12 cellular contexts compared by ENCODE assay signal in the genomic region with DNA sequence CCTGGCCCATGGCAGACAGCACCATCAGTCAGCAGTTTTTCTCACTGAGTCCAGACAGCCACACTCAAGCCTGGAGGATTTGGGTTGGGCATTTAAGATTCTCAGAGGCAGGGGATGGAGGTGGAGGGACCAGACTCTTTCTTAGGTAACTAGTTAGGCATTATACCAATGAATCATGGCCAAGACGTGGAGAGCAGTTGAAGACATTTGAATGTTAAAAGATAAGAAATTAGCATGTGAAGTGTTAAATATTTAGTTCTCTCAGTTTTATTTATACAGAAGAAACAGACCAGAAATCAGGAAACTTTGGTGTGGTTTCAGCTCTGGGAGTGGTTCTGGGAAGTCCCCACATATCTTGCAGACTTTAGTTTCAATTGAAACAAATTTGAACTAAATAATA. TPM values are rescaled to one million over a fixed set of nuclear protein-coding genes. Genes with fewer than 3 reads are reported as not detected.
DNase-seq lines count a peak whose midpoint lies in the region; ATAC-seq and TF ChIP-seq lines count a peak whose summit lies in the region.
"Had no signal": no experiment of that assay in that cellular context is flagged by ENCODE, and none has a peak within 500 bp of the region (broad histone marks: within the 10 kb centered on the region; RNA-seq: fewer than 3 reads in every experiment).

No MANE protein-coding gene starts in this region.

- POLR2A ChIA-PET in activated CD8-positive, alpha-beta T cell treated with anti-CD3 and anti-CD28 coated beads for 36 hours (lab: Charles Lee), result interaction anchor here (0.5 to 2.5 kb wide), 5 partner anchors 10 to 1117 kb away, joined by 3 to 9 read pairs (median 4); a partner anchor contains a TSS

- TF ChIP-seq CTCF in CD14-positive monocyte (IDR thresholded peaks at IDR 0.05) (no peak), GM13977 (IDR thresholded peaks at IDR 0.05; ENCODE audit: extremely low read depth, insufficient read depth, missing control alignments) (no peak), dorsolateral prefrontal cortex (IDR thresholded peaks at IDR 0.05 in 54 of 56, conservative IDR thresholded peaks at IDR 0.05 in 2 of 56; ENCODE audit: low read depth in 1 of 56, partially characterized antibody in 56 of 56) (no peak)
- TF ChIP-seq CTCF in activated CD8-positive, alpha-beta T cell treated with anti-CD3 and anti-CD28 coated beads for 36 hours (IDR thresholded peaks at IDR 0.05), result no peak

- H3K27me3 ChIP-seq in dorsolateral prefrontal cortex, result no peaks in the 10 kb centered on the region
- H3K27me3 ChIP-seq: right atrium auricular region had no signal

- H3K27me3 Mint-ChIP-seq in CD14-positive monocyte (ENCODE audit: low read depth in 3 of 3), result no peaks in the 10 kb centered on the region
- no peaks in the 10 kb centered on the region for H3K27me3 Mint-ChIP-seq in activated CD8-positive, alpha-beta T cell treated with anti-CD3 and anti-CD28 coated beads for 36 hours

- H3K9me3 Mint-ChIP-seq in CD14-positive monocyte, result no peaks in the 10 kb centered on the region
- no peaks in the 10 kb centered on the region for H3K9me3 Mint-ChIP-seq in activated CD8-positive, alpha-beta T cell treated with anti-CD3 and anti-CD28 coated beads for 36 hours

- H3K4me3 Mint-ChIP-seq in CD14-positive monocyte, result no peak overlapping the region
- H3K4me3 Mint-ChIP-seq in activated CD8-positive, alpha-beta T cell treated with anti-CD3 and anti-CD28 coated beads for 36 hours, result peak overlapping the region; percentile 24

- in situ Hi-C loops in GM13977 (cut with MboI; ENCODE audit: low pct_unique_long_range_greater_than_20kb, low sequenced_read_pairs, unreplicated experiment), result no loop called here

- peak; percentile 28 for ATAC-seq in activated CD8-positive, alpha-beta T cell treated with anti-CD3 and anti-CD28 coated beads for 36 hours
- ATAC-seq in GM19328 (IDR thresholded peaks at IDR 0.05; ENCODE audit: unreplicated experiment) (no peak), HG02870 (IDR thresholded peaks at IDR 0.05; ENCODE audit: unreplicated experiment) (no peak)
- ATAC-seq: PC-3 had no signal

- DNase-seq in CD14-positive monocyte (ENCODE audit: low spot score), result no peak
- peak; percentile 12 for DNase-seq in GM13977 (ENCODE audit: low spot score)
- DNase-seq in activated CD8-positive, alpha-beta T cell treated with anti-CD3 and anti-CD28 coated beads for 36 hours, result no peak
- peak; percentile 25 for DNase-seq in iPS-NIHi7 (ENCODE audit: extremely low spot score)
- no peak for DNase-seq in dorsolateral prefrontal cortex
- no peak for DNase-seq in NCI-H1436 treated with DMSO at 0.1 percent for 48 hours (lab: John Stamatoyannopoulos, UW)
- DNase-seq: NCI-H1048, NCI-H226, PC-3 had no signal

- CTCF ChIA-PET in activated CD8-positive, alpha-beta T cell treated with anti-CD3 and anti-CD28 coated beads for 36 hours (lab: Charles Lee), result no interaction called here

- H3K27ac ChIP-seq in dorsolateral prefrontal cortex, result no peak overlapping the region
- H3K27ac ChIP-seq: right atrium auricular region had no signal

- peak overlapping the region in 4 of 7 donors; percentile 32 to 80 (median 53) for H3K27ac Mint-ChIP-seq in CD14-positive monocyte
- H3K27ac Mint-ChIP-seq in activated CD8-positive, alpha-beta T cell treated with anti-CD3 and anti-CD28 coated beads for 36 hours, result peak overlapping the region; percentile 84

- peaks cover 69 to 91% of the 10 kb centered on the region in 2 donors for H3K36me3 Mint-ChIP-seq in CD14-positive monocyte
- peaks cover 40% of the 10 kb centered on the region for H3K36me3 Mint-ChIP-seq in activated CD8-positive, alpha-beta T cell treated with anti-CD3 and anti-CD28 coated beads for 36 hours (ENCODE audit: low read depth)

- H3K4me1 Mint-ChIP-seq in CD14-positive monocyte, result peaks cover 8% of the 10 kb centered on the region
- peaks cover 51% of the 10 kb centered on the region for H3K4me1 Mint-ChIP-seq in activated CD8-positive, alpha-beta T cell treated with anti-CD3 and anti-CD28 coated beads for 36 hours (ENCODE audit: low read depth)

- no peak overlapping the region for H3K4me3 ChIP-seq in dorsolateral prefrontal cortex
- H3K4me3 ChIP-seq: right atrium auricular region had no signal

- intact Hi-C loops in CD14-positive monocyte (cut with micrococcal nuclease) (loop anchor here (5.0 to 10.0 kb wide), 2 partner anchors 35 to 88 kb away; a partner anchor contains a TSS), dorsolateral prefrontal cortex (cut with DNase I) (no loop called here)
- intact Hi-C loops in activated CD8-positive, alpha-beta T cell treated with anti-CD3 and anti-CD28 coated beads for 36 hours (cut with micrococcal nuclease), result no loop called here

RNA-seq across cellular contexts. Expression of a gene that starts 9.9 kb away (rescaled TPM):
- polyA plus RNA-seq in CD14-positive monocyte, result 10 to 100 TPM; 23.0 to 26.2 TPM
- total RNA-seq in activated CD8-positive, alpha-beta T cell treated with anti-CD3 and anti-CD28 coated beads for 36 hours, result 10 to 100 TPM; 44.5 to 46.6 TPM
- total RNA-seq in dorsolateral prefrontal cortex, result 10 to 100 TPM; 30.5 to 68.1 (median 49.7) TPM

RNA-seq across cellular contexts. Expression of a gene that starts 10.4 kb away (rescaled TPM):
- 10 to 100 TPM; 12.9 to 17.7 TPM for polyA plus RNA-seq in CD14-positive monocyte
- total RNA-seq in activated CD8-positive, alpha-beta T cell treated with anti-CD3 and anti-CD28 coated beads for 36 hours, result 10 to 100 TPM; 16.0 to 17.2 TPM
- 10 to 100 TPM; 12.8 to 35.8 (median 20.1) TPM for total RNA-seq in dorsolateral prefrontal cortex

Comparison
In these comparisons a context has a peak if more than half of its experiments do, and no peak if none do; other contexts are left out.
1. DNase-seq: peak in GM13977 (single experiment) and iPS-NIHi7 (single experiment); none in CD14-positive monocyte (single experiment), activated CD8-positive, alpha-beta T cell treated with anti-CD3 and anti-CD28 coated beads for 36 hours (single experiment), dorsolateral prefrontal cortex (0 of 10) and NCI-H1436 treated with DMSO at 0.1 percent for 48 hours (single experiment).
2. intact Hi-C loops: an anchor here in CD14-positive monocyte (5.0 to 10.0 kb wide); none called in activated CD8-positive, alpha-beta T cell treated with anti-CD3 and anti-CD28 coated beads for 36 hours and dorsolateral prefrontal cortex.